Comparison of ENCODE assay signal across 8 cellular contexts in genomic region chr19:16324384-16325160, GRCh38. TPM values are rescaled to one million over a fixed set of nuclear protein-coding genes. Genes with fewer than 3 reads are reported as not detected.
DNase-seq lines count a peak whose midpoint lies in the region; ATAC-seq, FAIRE-seq and TF ChIP-seq lines count a peak whose summit lies in the region.

KLF2 (plus strand) TSS chr19:16324826; CDS start chr19:16324924, 98 bp downstream.

- WGBS in neuronal stem cell (ENCODE audit: extremely low coverage in 2 of 2, insufficient read length in 2 of 2, insufficient replicate concordance in 1 of 2), 2 donors, result no CpG with 5 or more reads among the region's 105 CpGs

- no peak for FAIRE-seq in frontal cortex (lab: Jason Lieb, UNC)

- no peaks in the 10 kb centered on the region for H3K27me3 ChIP-seq in CD4-positive, alpha-beta T cell (ENCODE audit: control insufficient read depth, insufficient read depth, low read length)
- peaks cover 34 to 69% (median 35%) of the 10 kb centered on the region in 3 experiments for H3K27me3 ChIP-seq in neuronal stem cell (ENCODE audit: control insufficient read depth in 3 of 3, insufficient read depth in 3 of 3, low read depth in 1 of 3, low read length in 3 of 3)

- peak within 1 kb of the TSS; percentile 83 for H3K4me3 Mint-ChIP-seq in CD4-positive, alpha-beta T cell

- H3K14ac ChIP-seq in neuronal stem cell (ENCODE audit: low read length), result peak within 1 kb of the TSS; percentile 8

- H2AFZ ChIP-seq in neuronal stem cell (ENCODE audit: low read length), result peak within 1 kb of the TSS; percentile 97

- peak within 1 kb of the TSS; percentile 77 for H3K9ac ChIP-seq in neuronal stem cell (ENCODE audit: low read depth, low read length, poor library complexity)

- H2BK120ac ChIP-seq in neuronal stem cell (ENCODE audit: low read depth, low read length), result peak within 1 kb of the TSS; percentile 47

- DNase-seq in CD4-positive, alpha-beta T cell, result peak; percentile 91 to 98 (median 93)
- DNase-seq in SHP77 (lab: John Stamatoyannopoulos, UW), result peak; percentile 72 to 73
- DNase-seq in activated gamma-delta T cell treated with Interleukin-2 at 50 U/mL for 16 hours, result peak; percentile 93
- DNase-seq in frontal cortex (ENCODE audit: low spot score in 2 of 2), result peak; percentile 87 to 92
- DNase-seq in neuronal stem cell (ENCODE audit: low spot score), result peak; percentile 78
- peak; percentile 87 for DNase-seq in stromal cell of bone marrow (ENCODE audit: low read depth)

- POLR2A ChIA-PET in CD4-positive, alpha-beta T cell (lab: Charles Lee), result interaction anchor here (0.6 to 31.1 kb wide), 45 partner anchors 8 to 1957 kb away, joined by 3 to 3819 read pairs (median 4); partner anchors contain the start of genes AP1M1, DNAJB1, FAM32A and JUND

- ATAC-seq in CD4-positive, alpha-beta T cell (ENCODE audit: poor library complexity), result peak; percentile 55
- ATAC-seq in GM19395 (IDR thresholded peaks at IDR 0.05; ENCODE audit: unreplicated experiment) (peak; percentile 67), HG03571 (IDR thresholded peaks at IDR 0.05; ENCODE audit: unreplicated experiment) (peak; percentile 63)

- H3K36me3 ChIP-seq in neuronal stem cell (replicated peaks in 1 of 2; ENCODE audit: control insufficient read depth in 2 of 2, insufficient read depth in 2 of 2, low read length in 2 of 2), result peaks cover 0 to 2% of the 10 kb centered on the region in 2 donors

- H3K4me2 ChIP-seq in neuronal stem cell (ENCODE audit: insufficient read depth, low read length, poor library complexity, severe bottlenecking), result peak within 1 kb of the TSS; percentile 93

- H3K27ac ChIP-seq in CD4-positive, alpha-beta T cell (ENCODE audit: low read depth, low read length), result peak within 1 kb of the TSS; percentile 90
- no peak within 1 kb of the TSS for H3K27ac ChIP-seq in neuronal stem cell (replicated peaks; ENCODE audit: low read length)

- H3K4me3 ChIP-seq in neuronal stem cell (ENCODE audit: low read length in 2 of 2), result peak within 1 kb of the TSS; percentile 64 to 78

- no peak within 1 kb of the TSS for H2BK12ac ChIP-seq in neuronal stem cell (ENCODE audit: low read length)

- H3K18ac ChIP-seq in neuronal stem cell (ENCODE audit: low read length), result peak within 1 kb of the TSS; percentile 83

- intact Hi-C loops in CD4-positive, alpha-beta T cell (cut with DNase I, micrococcal nuclease), result loop anchor here (1.0 to 5.0 kb wide), 6 partner anchors 42 to 247 kb away; partner anchors contain the start of genes AP1M1 (in 1 of the 2) and TPM4 (in 1 of the 2)

- no peak within 1 kb of the TSS for H3K4ac ChIP-seq in neuronal stem cell (ENCODE audit: low read length)

- H3K79me1 ChIP-seq in neuronal stem cell (ENCODE audit: low read depth, low read length), result no peaks in the 10 kb centered on the region

- H3K4me1 Mint-ChIP-seq in CD4-positive, alpha-beta T cell (ENCODE audit: low read depth), result peaks cover 60% of the 10 kb centered on the region

- H4K8ac ChIP-seq in neuronal stem cell (ENCODE audit: low read depth, low read length), result no peak within 1 kb of the TSS

- H3K9me3 Mint-ChIP-seq in CD4-positive, alpha-beta T cell, result no peaks in the 10 kb centered on the region

- peaks cover 24% of the 10 kb centered on the region for H3K27me3 Mint-ChIP-seq in CD4-positive, alpha-beta T cell

- peaks cover 47% of the 10 kb centered on the region for H3K36me3 Mint-ChIP-seq in CD4-positive, alpha-beta T cell (ENCODE audit: low read depth)

- peak within 1 kb of the TSS; percentile 25 for H2AK5ac ChIP-seq in neuronal stem cell (ENCODE audit: low read depth, low read length)

- CTCF ChIA-PET in CD4-positive, alpha-beta T cell (lab: Charles Lee), result interaction anchor here (1.3 to 3.0 kb wide), 3 partner anchors 41 to 58 kb away, joined by 4 to 16 read pairs (median 7); no protein-coding TSS in a partner anchor

- H3K9me3 ChIP-seq in CD4-positive, alpha-beta T cell (ENCODE audit: control insufficient read depth, low read length), result no peaks in the 10 kb centered on the region
- H3K9me3 ChIP-seq in neuronal stem cell (replicated peaks in 1 of 2; ENCODE audit: control insufficient read depth in 2 of 2, insufficient read depth in 1 of 2, low read depth in 1 of 2, low read length in 2 of 2), result peaks cover 0 to 1% of the 10 kb centered on the region in 2 donors

- H3K27ac Mint-ChIP-seq in CD4-positive, alpha-beta T cell, result peak within 1 kb of the TSS; percentile 97

- peak within 1 kb of the TSS; percentile 91 for H3K23ac ChIP-seq in neuronal stem cell (ENCODE audit: low read depth, low read length, poor library complexity)

- H3K4me1 ChIP-seq in neuronal stem cell (ENCODE audit: control insufficient read depth in 2 of 2, insufficient read depth in 1 of 2, low read depth in 1 of 2, low read length in 2 of 2), result peaks cover 0 to 7% of the 10 kb centered on the region in 2 donors

- no peak within 1 kb of the TSS for H4K91ac ChIP-seq in neuronal stem cell (ENCODE audit: low read depth, low read length, poor library complexity)

- no peak within 1 kb of the TSS for H2BK15ac ChIP-seq in neuronal stem cell (ENCODE audit: low read length)

- H2BK5ac ChIP-seq in neuronal stem cell (ENCODE audit: low read length), result no peak within 1 kb of the TSS

- TF ChIP-seq CTCF in CD4-positive, alpha-beta T cell (IDR thresholded peaks at IDR 0.05), result no peak

RNA-seq across cellular contexts. Expression of gene KLF2, which starts in this region (rescaled TPM):
- 1,000 to 10,000 TPM; 1,201 to 1,291 TPM for total RNA-seq in CD4-positive, alpha-beta T cell
- 2.4 TPM for total RNA-seq in frontal cortex
- polyA plus RNA-seq in neuronal stem cell (2013, experiment 1 of 2), result 0.13 TPM
- 0.12 TPM for polyA plus RNA-seq in neuronal stem cell (2013, experiment 2 of 2)

Comparison
In these comparisons a context has a peak if more than half of its experiments do, and no peak if none do; other contexts are left out.
1. RNA of gene KLF2 (total RNA-seq): 1,201 to 1,291 TPM in CD4-positive, alpha-beta T cell; 2.4 TPM in frontal cortex (single experiment); every median in the first group is over 100 times any median in the second.
2. Peak in every context shown above with its lines, with median percentiles within 50 percentile points of each other: ATAC-seq and DNase-seq.